Comparison of ENCODE assay signal across 8 cellular contexts in the genomic region with DNA sequence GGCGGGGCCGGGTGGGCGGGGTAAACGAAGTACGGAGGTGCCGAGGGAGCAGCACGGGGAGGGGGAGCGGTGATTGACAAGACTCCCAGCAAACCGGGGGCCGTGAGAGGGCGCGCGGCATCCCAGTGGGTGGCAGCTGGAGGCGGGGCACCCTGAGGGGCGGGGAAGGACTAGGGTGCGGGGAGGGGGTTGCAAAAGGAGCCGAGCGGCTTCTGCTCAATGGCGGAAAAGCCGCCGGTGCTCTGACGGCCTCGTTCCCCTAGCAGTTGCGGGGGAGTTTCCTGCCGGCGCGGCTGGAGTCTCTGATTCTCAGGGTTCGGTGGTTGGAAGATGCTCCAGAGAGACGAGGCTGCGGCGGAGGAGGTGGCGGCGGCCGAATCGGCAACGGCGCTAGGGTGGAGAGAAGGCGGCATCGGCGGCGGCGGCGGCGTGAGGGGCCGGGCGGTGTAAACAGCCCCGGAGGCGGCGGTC. TPM values are rescaled to one million over a fixed set of nuclear protein-coding genes. Genes with fewer than 3 reads are reported as not detected.
A peak's percentile ranks its signal among the peaks of the same experiment; 100 is the strongest.
DNase-seq lines count a peak whose midpoint lies in the region; ATAC-seq and TF ChIP-seq lines count a peak whose summit lies in the region.

Gene PPM1B, plus strand, starts transcription at position 192 of the 471 bp plus-strand sequence. CDS start 32,325 bp downstream, outside the sequence.

- H3K27ac Mint-ChIP-seq in CD14-positive monocyte (peak within 1 kb of the TSS; percentile 98 to 100 (median 99)), neural crest cell (ENCODE audit: unreplicated experiment) (peak within 1 kb of the TSS; percentile 100)

- peaks cover 7% of the 10 kb centered on the region for H3K4me1 ChIP-seq in stomach smooth muscle (ENCODE audit: control insufficient read depth, insufficient read depth, low read length)

- peak; percentile 100 for DNase-seq in CD14-positive monocyte (ENCODE audit: low spot score)
- no peak for DNase-seq in Jurkat, Clone E6-1 (ENCODE audit: low read depth, low spot score)
- DNase-seq in activated CD8-positive, alpha-beta memory T cell treated with anti-CD3 and anti-CD28 coated beads, Interleukin-2, amount 50 U/mL, for 1 hour (ENCODE audit: extremely low read depth) = peak; percentile 99
- DNase-seq in epithelial cell of esophagus (ENCODE audit: low read depth) = no peak
- DNase-seq in neural crest cell (ENCODE audit: low read depth, low spot score) = peak; percentile 98
- DNase-seq in globus pallidus (ENCODE audit: low spot score) = no peak

- H3K4me3 Mint-ChIP-seq in CD14-positive monocyte (peak within 1 kb of the TSS; percentile 99 to 100), neural crest cell (peak within 1 kb of the TSS; percentile 94)

- peak within 1 kb of the TSS; percentile 99 for H3K27ac ChIP-seq in stomach smooth muscle (ENCODE audit: low read length)

- no peaks in the 10 kb centered on the region for H3K36me3 ChIP-seq in stomach smooth muscle (ENCODE audit: control insufficient read depth in 2 of 2, insufficient read depth in 2 of 2, low read length in 2 of 2)

- ATAC-seq in GM21515 (IDR thresholded peaks at IDR 0.05; ENCODE audit: unreplicated experiment) = peak; percentile 71

- H3K9me3 Mint-ChIP-seq in CD14-positive monocyte = peaks cover 0 to 10% (median 3%) of the 10 kb centered on the region in 7 donors
- H3K9me3 Mint-ChIP-seq in neural crest cell = peaks cover 12% of the 10 kb centered on the region

- peaks cover 40% of the 10 kb centered on the region for H3K4me1 Mint-ChIP-seq in CD14-positive monocyte
- H3K4me1 Mint-ChIP-seq in neural crest cell = peaks cover 27% of the 10 kb centered on the region

- H3K27me3 Mint-ChIP-seq in CD14-positive monocyte (ENCODE audit: low read depth in 3 of 3) = no peaks in the 10 kb centered on the region
- H3K27me3 Mint-ChIP-seq in neural crest cell (ENCODE audit: low read depth) = peaks cover 2% of the 10 kb centered on the region

- H3K27me3 ChIP-seq in stomach smooth muscle (ENCODE audit: control insufficient read depth in 1 of 2, insufficient read depth in 2 of 2, low read length in 2 of 2) = no peaks in the 10 kb centered on the region

- peak within 1 kb of the TSS; percentile 61 for H3K4me3 ChIP-seq in Jurkat, Clone E6-1 (ENCODE audit: low read length)
- H3K4me3 ChIP-seq in epithelial cell of esophagus (ENCODE audit: low read length) = peak within 1 kb of the TSS; percentile 80
- H3K4me3 ChIP-seq in stomach smooth muscle (ENCODE audit: low read length in 2 of 2) = peak within 1 kb of the TSS; percentile 91 to 93

- H3K36me3 Mint-ChIP-seq in CD14-positive monocyte = peaks cover 8% of the 10 kb centered on the region in 2 donors
- H3K36me3 Mint-ChIP-seq in neural crest cell (ENCODE audit: low read depth) = peaks cover 11% of the 10 kb centered on the region

- H3K9ac ChIP-seq in stomach smooth muscle (ENCODE audit: low read length in 2 of 2) = peak within 1 kb of the TSS; percentile 92 to 97

- H3K9me3 ChIP-seq in stomach smooth muscle (ENCODE audit: control insufficient read depth in 2 of 2, low read length in 2 of 2) = peaks cover 0 to 2% of the 10 kb centered on the region in 2 donors

- intact Hi-C loops in CD14-positive monocyte (cut with micrococcal nuclease) = loop anchor here (5.0 to 10.0 kb wide), 7 partner anchors 46 to 574 kb away; partner anchors contain the start of genes LRPPRC (in 2 of the 2), CAMKMT (in 1 of the 2), PREPL (in 1 of the 2) and THADA (in 1 of the 2)

- TF ChIP-seq CTCF in CD14-positive monocyte (IDR thresholded peaks at IDR 0.05) (no peak), epithelial cell of esophagus (IDR thresholded peaks at IDR 0.05; ENCODE audit: insufficient read depth, low read depth, low read length, missing control alignments) (no peak), neural crest cell (conservative IDR thresholded peaks at IDR 0.05) (no peak)

RNA-seq across cellular contexts. Expression of gene PPM1B, which starts in this region (rescaled TPM):
- polyA plus RNA-seq in CD14-positive monocyte = 10 to 100 TPM; 24.9 to 34.6 TPM
- 26.2 TPM for polyA plus RNA-seq in Jurkat, Clone E6-1 (2012; ENCODE audit: insufficient read depth, insufficient read length)
- 37.4 and 42.3 TPM in 2 replicates for total RNA-seq in neural crest cell

Comparison
In these comparisons a context has a peak if more than half of its experiments do, and no peak if none do; other contexts are left out.
1. DNase-seq: peak in CD14-positive monocyte (single experiment), activated CD8-positive, alpha-beta memory T cell treated with anti-CD3 and anti-CD28 coated beads, Interleukin-2, amount 50 U/mL, for 1 hour (single experiment) and neural crest cell (single experiment); none in Jurkat, Clone E6-1 (single experiment), epithelial cell of esophagus (single experiment) and globus pallidus (single experiment).
2. Peak in every context shown above with its lines, with median percentiles within 50 percentile points of each other: H3K4me3 ChIP-seq.